20 cellular contexts compared by ENCODE assay signal in the genomic region with DNA sequence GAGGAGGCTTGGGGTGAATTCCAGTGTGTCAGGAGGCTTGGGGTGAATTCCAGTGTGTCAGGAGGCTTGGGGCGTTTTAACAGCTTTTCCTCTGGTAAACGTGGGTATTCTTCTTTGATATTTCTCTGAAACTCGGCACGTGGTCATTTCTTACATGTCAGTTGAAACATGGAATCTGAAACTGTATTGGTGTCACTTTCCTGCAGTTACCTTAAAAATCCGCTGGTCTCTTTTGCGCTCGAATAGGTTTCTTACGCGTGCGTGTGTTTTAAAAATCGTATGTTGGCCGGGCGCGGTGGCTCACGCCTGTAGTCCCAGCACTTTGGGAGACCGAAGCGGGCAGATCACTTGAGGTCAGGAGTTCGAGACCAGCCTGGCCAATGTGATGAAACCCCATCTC. TPM values are rescaled to one million over a fixed set of nuclear protein-coding genes. Genes with fewer than 3 reads are reported as not detected.
A peak's percentile ranks its signal among the peaks of the same experiment; 100 is the strongest.
DNase-seq lines count a peak whose midpoint lies in the region; ATAC-seq, FAIRE-seq and TF ChIP-seq lines count a peak whose summit lies in the region.
"Had no signal": no experiment of that assay in that cellular context is flagged by ENCODE, and none has a peak within 500 bp of the region (broad histone marks: within the 10 kb centered on the region; RNA-seq: fewer than 3 reads in every experiment).

No MANE protein-coding gene starts in this region.

- H2BK20ac ChIP-seq in H9 (ENCODE audit: low read depth, low read length, poor library complexity, severe bottlenecking), result no peak overlapping the region

- no peak overlapping the region for H4K8ac ChIP-seq in H9 (replicated peaks; ENCODE audit: insufficient read length, low read depth, low read length)

- no peaks in the 10 kb centered on the region for H3K23me2 ChIP-seq in H9 (ENCODE audit: insufficient read length, low read depth, low read length, poor library complexity, severe bottlenecking)

- H3K18ac ChIP-seq in H9 (ENCODE audit: insufficient read length, low read depth, low read length), result no peak overlapping the region

- H3K27me3 Mint-ChIP-seq in H9 (ENCODE audit: low read depth) (no peaks in the 10 kb centered on the region), glutamatergic neuron (ENCODE audit: unreplicated experiment) (peaks cover 10% of the 10 kb centered on the region)
- H3K27me3 Mint-ChIP-seq: CD4-positive, alpha-beta memory T cell had no signal

- H3K4me3 Mint-ChIP-seq in H9 (no peak overlapping the region), glutamatergic neuron (ENCODE audit: unreplicated experiment) (peak overlapping the region; percentile 3)
- H3K4me3 Mint-ChIP-seq: CD4-positive, alpha-beta memory T cell; GM23338; HFFc6 had no signal

- BruUV-seq in K562 (replicated peaks; lab: Mats Ljungman, UMichigan), result no TSS peak

- no peaks in the 10 kb centered on the region for H3K4me1 ChIP-seq in H9 (ENCODE audit: insufficient read depth, low read length)
- H3K4me1 ChIP-seq in K562 (replicated peaks in 1 of 2; ENCODE audit: control insufficient read depth in 2 of 2, insufficient read depth in 2 of 2, low read length in 2 of 2), result peaks cover 0 to 13% of the 10 kb centered on the region in 2 experiments; a peak in 2 of 5 replicates
- no peaks in the 10 kb centered on the region for H3K4me1 ChIP-seq in BE2C
- H3K4me1 ChIP-seq: A549, Caco-2, HAP-1 had no signal

- CTCF ChIA-PET in K562 (lab: Yijun Ruan, JAX; ENCODE audit: low intra/inter-chr PET ratio), result no interaction called here

- H2AFZ ChIP-seq in H9 (ENCODE audit: low read length), result no peak overlapping the region
- H2AFZ ChIP-seq in K562 (ENCODE audit: low read depth, low read length), result no peak overlapping the region
- H2AFZ ChIP-seq: GM23338 had no signal

- no peaks in the 10 kb centered on the region for H3K36me3 ChIP-seq in K562 (ENCODE audit: control insufficient read depth, insufficient read depth, low read length)
- no peaks in the 10 kb centered on the region for H3K36me3 ChIP-seq in BE2C
- H3K36me3 ChIP-seq: HAP-1 had no signal

- POLR2A ChIA-PET in K562 (lab: Yijun Ruan, JAX), result interaction anchor here (0.8 to 1.2 kb wide), 3 partner anchors 13 to 160 kb away, joined by 3 to 5 read pairs (median 3); no protein-coding TSS in a partner anchor

- H3K79me1 ChIP-seq in H9 (ENCODE audit: insufficient read depth, low read depth, low read length, poor library complexity, severe bottlenecking), result no peaks in the 10 kb centered on the region

- peaks cover under 1 to 5% of the 10 kb centered on the region in 2 experiments; a peak in 4 of 5 replicates for H3K9me3 Mint-ChIP-seq in H9
- peaks cover 14% of the 10 kb centered on the region for H3K9me3 Mint-ChIP-seq in glutamatergic neuron (ENCODE audit: unreplicated experiment)

- DNase-seq in H9 (no peak), K562 (ENCODE audit: extremely low read depth in 1 of 4, low spot score in 3 of 4) (no peak), glutamatergic neuron (no peak), BE2C (no peak), NCI-H2081 treated with DMSO at 0.1 percent for 48 hours (lab: John Stamatoyannopoulos, UW) (no peak)
- no peak for DNase-seq in activated CD4-positive, alpha-beta T cell treated with anti-CD3 and anti-CD28 coated beads for 48 hours
- DNase-seq: 8988T; ACHN; AML-193; Caco-2; CD4-positive, alpha-beta memory T cell; DMS153; DND-41; GF-D8; HFFc6 had no signal

- no peak overlapping the region for H2BK120ac ChIP-seq in H9 (ENCODE audit: low read depth, low read length, poor library complexity, severe bottlenecking)

- no peaks in the 10 kb centered on the region for H4K20me1 ChIP-seq in H9 (ENCODE audit: control insufficient read depth, insufficient read depth, insufficient read length)
- H4K20me1 ChIP-seq in K562 (replicated peaks; ENCODE audit: control insufficient read depth, insufficient read depth, low read length), result peaks cover 3% of the 10 kb centered on the region

- no CpG with 5 or more reads among the region's 18 CpGs for WGBS in H9 (ENCODE audit: extremely low coverage, insufficient read length, low lambda C conversion rate)
- WGBS in K562 (ENCODE audit: insufficient coverage, low coverage, missing lambda C conversion rate), result 16% methylated on average over 18 of the region's 18 CpGs

- no peak overlapping the region for H3K4me2 ChIP-seq in H9 (ENCODE audit: insufficient read depth, insufficient read length, low read length)
- H3K4me2 ChIP-seq in K562 (ENCODE audit: insufficient read depth, low read length), result no peak overlapping the region
- H3K4me2 ChIP-seq: A549, GM23338 had no signal

- peaks cover 2% of the 10 kb centered on the region; the same call in 1 of the 2 replicates for H3K79me2 ChIP-seq in H9 (ENCODE audit: insufficient read depth, low read length)
- no peaks in the 10 kb centered on the region for H3K79me2 ChIP-seq in K562 (ENCODE audit: control insufficient read depth, insufficient read depth, low read length)

- H3K4ac ChIP-seq in H9 (ENCODE audit: low read depth, low read length), result no peak overlapping the region

- no peak overlapping the region for H3T11ph ChIP-seq in H9 (ENCODE audit: low read length)

- no peak overlapping the region for H2BK5ac ChIP-seq in H9 (ENCODE audit: insufficient read length, low read length)

- FAIRE-seq in K562 (lab: Jason Lieb, UNC), result peak; percentile 32
- FAIRE-seq: A549, GM12891, GM18507 had no signal

- TF ChIP-seq CTCF in H9 (conservative IDR thresholded peaks at IDR 0.05) (no peak), K562 (IDR thresholded peaks at IDR 0.05 in 2 of 3, conservative IDR thresholded peaks at IDR 0.05 in 1 of 3; ENCODE audit: insufficient read depth in 2 of 3, low read depth in 1 of 3, low read length in 3 of 3) (no peak), glutamatergic neuron (IDR thresholded peaks at IDR 0.05; ENCODE audit: partially characterized antibody, unreplicated experiment) (no peak), BE2C (IDR thresholded peaks at IDR 0.05; ENCODE audit: low read depth, low read length) (no peak)

- H3K27ac ChIP-seq in H9 (ENCODE audit: insufficient read length, low read depth, low read length) (no peak overlapping the region), K562 (ENCODE audit: extremely low read depth, low read depth, low read length) (no peak overlapping the region)
- H3K27ac ChIP-seq: A549 had no signal

- H3K36me3 Mint-ChIP-seq in H9 (ENCODE audit: insufficient read depth in 1 of 3, low read depth in 3 of 3) (peaks cover 3 to 13% (median 10%) of the 10 kb centered on the region in 3 experiments; a peak in 6 of 7 replicates), glutamatergic neuron (ENCODE audit: unreplicated experiment) (peaks cover 12% of the 10 kb centered on the region)

- in situ Hi-C loops in K562 (cut with MboI), result no loop called here

- no peaks in the 10 kb centered on the region for H3K9me1 ChIP-seq in K562 (ENCODE audit: control insufficient read depth, insufficient read depth, low read length)

- no peak overlapping the region for H2AK5ac ChIP-seq in H9 (ENCODE audit: insufficient read length, low read length)

- no peak for TF ChIP-seq RAD21 in K562 (CRISPR knock-in tag; conservative IDR thresholded peaks at IDR 0.05 in 1 of 2, IDR thresholded peaks at IDR 0.05 in 1 of 2)

- H4K91ac ChIP-seq in H9 (ENCODE audit: insufficient read length, low read depth, low read length), result no peak overlapping the region

- H4K5ac ChIP-seq in H9 (ENCODE audit: insufficient read length, low read depth, low read length), result no peak overlapping the region

- TF ChIP-seq POLR2A in K562 (conservative IDR thresholded peaks at IDR 0.05), result no peak

- no peak overlapping the region for H3K23ac ChIP-seq in H9 (ENCODE audit: insufficient read length, low read depth, low read length)

- H3K14ac ChIP-seq in H9 (ENCODE audit: insufficient read depth, low read length), result no peak overlapping the region

- H3K9me3 ChIP-seq in H9 (ENCODE audit: control insufficient read depth, low read depth, low read length) (no peaks in the 10 kb centered on the region), K562 (replicated peaks; ENCODE audit: control insufficient read depth, insufficient read depth, low read depth, low read length) (0 out of 2 replicates have a peak, but pooled peaks cover 1% of the 10 kb centered on the region), BE2C (peaks cover 5% of the 10 kb centered on the region; the same call in 1 of the 2 replicates)
- H3K9me3 ChIP-seq: A549, Caco-2, HAP-1 had no signal

- H3K27me3 ChIP-seq in H9 (ENCODE audit: insufficient read depth, low read length), result no peaks in the 10 kb centered on the region
- peaks cover 61 to 94% of the 10 kb centered on the region in 2 experiments for H3K27me3 ChIP-seq in K562 (ENCODE audit: control insufficient read depth in 2 of 2, insufficient read depth in 2 of 2, low read length in 2 of 2)
- peaks cover 38% of the 10 kb centered on the region for H3K27me3 ChIP-seq in BE2C

- no peak for TF ChIP-seq EP300 in K562 (IDR thresholded peaks at IDR 0.05; ENCODE audit: low read length)

- no peak overlapping the region for H2BK15ac ChIP-seq in H9 (ENCODE audit: low read depth, low read length)

- H3K56ac ChIP-seq in H9 (ENCODE audit: insufficient read length, low read depth, low read length), result no peak overlapping the region

- intact Hi-C loops in K562 (cut with micrococcal nuclease), result no loop called here

- H3K4me1 Mint-ChIP-seq in H9, result peaks cover 5 to 16% of the 10 kb centered on the region in 2 experiments
- peaks cover 18% of the 10 kb centered on the region for H3K4me1 Mint-ChIP-seq in glutamatergic neuron (ENCODE audit: low read depth, unreplicated experiment)

- peak; percentile 37; the same call in 1 of the 3 replicates for ATAC-seq in K562
- ATAC-seq: A549, GM23338 had no signal

- no peak overlapping the region for H2BK12ac ChIP-seq in H9 (ENCODE audit: insufficient read length, low read depth, low read length)

- H3K9ac ChIP-seq in H9 (ENCODE audit: extremely low read depth, insufficient read length, low read length) (no peak overlapping the region), K562 (ENCODE audit: insufficient read depth in 1 of 2, low read depth in 2 of 2, low read length in 2 of 2) (no peak overlapping the region)

- H3K27ac Mint-ChIP-seq in H9 (peak overlapping the region in 2 of 3 experiments; percentile 10 to 31; a peak in 3 of 7 replicates), glutamatergic neuron (ENCODE audit: unreplicated experiment) (peak overlapping the region; percentile 64)
- H3K27ac Mint-ChIP-seq: GM23338, HFFc6 had no signal

- H3K4me3 ChIP-seq in K562 (no peak overlapping the region), BE2C (ENCODE audit: low read depth, low read length) (no peak overlapping the region)
- H3K4me3 ChIP-seq: A549, GM23338, HAP-1 had no signal

RNA-seq across cellular contexts. Expression of gene PRKCZ, which starts 33.5 kb away (rescaled TPM):
- total RNA-seq in H9 (2021), result 42.0 and 48.4 TPM in 2 replicates
- 5.9 and 8.3 TPM in 2 replicates for total RNA-seq in K562 (2011; cell fraction: chromatin; rRNA removed; ENCODE audit: low replicate concordance)
- total RNA-seq in K562 (2011; cell fraction: nucleolus; rRNA removed), result 4.3 and 5.5 TPM in 2 replicates
- 4.7 and 5.4 TPM in 2 replicates for total RNA-seq in K562 (2011; cell fraction: nucleoplasm; rRNA removed)
- 1.6 and 2.3 TPM in 2 replicates for total RNA-seq in K562 (2014; rRNA removed)
- 0.45 and 0.84 TPM in 2 replicates for total RNA-seq in K562 (2014; rRNA removed; fragmentation: Illumina TruSeq; extraction: Trizol)
- 0.69 and 0.83 TPM in 2 replicates for total RNA-seq in K562 (2015; rRNA removed; fragmentation: Illumina TruSeq; extraction: Trizol)
- total RNA-seq in K562 (2021), result 3.1 and 3.5 TPM in 2 replicates
- 1.7 and 1.9 TPM in 2 replicates for polyA plus RNA-seq in K562 (2011; rRNA removed)
- polyA plus RNA-seq in K562 (2011; cell fraction: cytosol; rRNA removed), result 0.87 and 2.2 TPM in 2 replicates
- polyA plus RNA-seq in K562 (2011; cell fraction: nucleus; rRNA removed), result 5.3 and 9.5 TPM in 2 replicates
- polyA plus RNA-seq in K562 (2012), result 1.2 and 4.5 TPM in 2 replicates
- polyA plus RNA-seq in K562 (2014; fragmentation: Illumina TruSeq; extraction: Trizol), result 1.3 TPM in 2 replicates
- under 1 TPM; 0.07 to 0.25 TPM for polyA plus RNA-seq in K562 (2014; fragmentation: Nextera tagmentation; extraction: Ambion mirVana)
- 2.3 and 2.9 TPM in 2 replicates for polyA plus RNA-seq in K562 (2014; rRNA removed)
- 0.60 and 1.4 TPM in 2 replicates for polyA minus RNA-seq in K562 (2011; rRNA and poly(A)+ RNA removed)
- polyA minus RNA-seq in K562 (2011; cell fraction: cytosol; rRNA and poly(A)+ RNA removed), result 1.5 and 1.8 TPM in 2 replicates
- polyA minus RNA-seq in K562 (2011; cell fraction: nucleus; rRNA and poly(A)+ RNA removed), result 0.81 and 1.7 TPM in 2 replicates
- 120 TPM for total RNA-seq in glutamatergic neuron (ENCODE audit: unreplicated experiment)
- 22.6 TPM for polyA plus RNA-seq in BE2C (2012; ENCODE audit: insufficient read depth, insufficient read length, low read depth)
